8 cellular contexts compared by ENCODE assay signal in the genomic region with DNA sequence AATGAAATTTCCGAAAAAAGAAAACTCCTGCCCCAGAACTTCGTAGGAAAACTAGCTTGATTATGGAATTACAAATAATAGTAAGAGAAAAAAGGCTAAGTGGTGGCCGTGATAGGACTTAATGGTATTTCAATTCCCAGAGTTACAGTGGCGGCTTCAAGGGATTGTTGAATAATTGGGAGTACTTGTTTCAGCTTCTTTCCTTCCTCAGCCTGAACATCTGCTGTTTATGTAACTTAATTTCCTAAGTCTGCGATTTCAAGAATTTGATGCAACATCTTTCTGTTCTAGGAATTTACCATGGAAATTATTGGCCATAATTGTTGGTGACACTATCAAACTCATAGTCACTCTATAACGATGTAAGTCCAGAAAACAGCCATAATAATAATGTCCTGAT. TPM values are rescaled to one million over a fixed set of nuclear protein-coding genes. Genes with fewer than 3 reads are reported as not detected.
DNase-seq lines count a peak whose midpoint lies in the region; ATAC-seq and TF ChIP-seq lines count a peak whose summit lies in the region.

No MANE protein-coding gene starts in this region.

- TF ChIP-seq CTCF in GM12864 (IDR thresholded peaks at IDR 0.05; ENCODE audit: low read depth, low read length, missing control alignments) (no peak), fibroblast of mammary gland (conservative IDR thresholded peaks at IDR 0.05; ENCODE audit: control insufficient read depth, insufficient read depth, low read depth, low read length) (no peak)

- H3K36me3 ChIP-seq in SJCRH30 (no peaks in the 10 kb centered on the region), rectal smooth muscle tissue (ENCODE audit: control insufficient read depth, insufficient read depth, low read length) (no peaks in the 10 kb centered on the region)

- no peaks in the 10 kb centered on the region for H3K9me3 ChIP-seq in SJCRH30 (replicated peaks)

- no peak for ATAC-seq in HG02884 (IDR thresholded peaks at IDR 0.05; ENCODE audit: unreplicated experiment)
- ATAC-seq in HG02642 (IDR thresholded peaks at IDR 0.05; ENCODE audit: poor library complexity, unreplicated experiment): no peak

- H3K4me1 ChIP-seq in SJCRH30: no peaks in the 10 kb centered on the region
- H3K4me1 ChIP-seq in rectal smooth muscle tissue (ENCODE audit: control insufficient read depth, insufficient read depth, low read length): peaks cover 18% of the 10 kb centered on the region

- peak overlapping the region; percentile 79 for H3K4me3 ChIP-seq in GM12864 (ENCODE audit: low read depth, low read length)
- peak overlapping the region; percentile 94 for H3K4me3 ChIP-seq in SJCRH30
- peak overlapping the region; percentile 99 for H3K4me3 ChIP-seq in fibroblast of mammary gland (ENCODE audit: control insufficient read depth, low read depth, low read length)
- peak overlapping the region; percentile 99 for H3K4me3 ChIP-seq in rectal smooth muscle tissue (ENCODE audit: low read length)

- H3K27ac ChIP-seq in SJCRH30: peak overlapping the region; percentile 93; the same call in 1 of the 2 replicates
- H3K27ac ChIP-seq in rectal smooth muscle tissue (ENCODE audit: low read depth, low read length): no peak overlapping the region

- H3K27me3 ChIP-seq in SJCRH30 (no peaks in the 10 kb centered on the region), rectal smooth muscle tissue (ENCODE audit: control insufficient read depth, insufficient read depth, low read length) (no peaks in the 10 kb centered on the region)

- DNase-seq in GM12864 (ENCODE audit: low read depth) (no peak), SJCRH30 (peak in 1 of 2 experiments; percentile 14), fibroblast of mammary gland (ENCODE audit: low read depth) (peak; percentile 29), NCI-H446 (lab: John Stamatoyannopoulos, UW) (no peak), retina (no peak)

- H3K9ac ChIP-seq in rectal smooth muscle tissue (ENCODE audit: low read length): no peak overlapping the region

RNA-seq across cellular contexts. Expression of gene APPBP2, which starts 0.7 kb away (rescaled TPM):
- total RNA-seq in SJCRH30 (2014; rRNA removed; shearing (Covaris generic)): 21.4 and 23.7 TPM in 2 replicates
